ENCODE assay signal across 8 cellular contexts in the genomic region with DNA sequence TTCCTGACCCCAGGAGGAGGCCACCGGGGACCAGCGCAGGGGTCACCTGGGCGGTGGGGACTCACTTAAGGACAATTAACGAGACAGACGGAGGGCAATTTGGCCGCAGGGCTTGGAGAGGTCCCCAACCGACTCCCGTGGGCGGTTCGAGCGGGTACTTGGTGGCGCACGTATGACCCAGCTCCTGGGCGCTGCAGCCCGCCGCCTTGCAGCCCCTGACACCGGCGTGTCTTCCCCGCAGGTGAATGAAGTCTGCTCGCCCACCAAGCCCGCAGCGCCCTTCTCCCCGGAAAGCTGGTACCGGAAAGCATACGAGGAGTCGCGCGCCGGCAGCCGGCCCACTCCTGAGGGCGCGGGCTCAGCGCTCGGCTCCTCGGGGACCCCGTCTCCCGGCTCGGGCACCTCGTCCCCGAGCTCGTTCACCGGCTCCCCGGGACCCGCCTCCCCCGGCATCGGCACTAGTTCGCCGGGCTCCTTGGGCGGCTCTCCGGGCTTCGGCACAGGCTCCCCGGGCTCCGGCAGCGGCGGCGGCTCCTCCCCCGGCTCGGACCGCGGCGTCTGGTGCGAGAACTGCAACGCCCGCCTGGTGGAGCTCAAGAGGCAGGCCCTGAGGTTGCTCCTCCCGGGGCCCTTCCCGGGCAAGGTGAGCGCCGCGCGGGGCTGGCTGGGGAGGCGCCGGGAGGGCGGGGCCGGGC. TPM values are rescaled to one million over a fixed set of nuclear protein-coding genes. Genes with fewer than 3 reads are reported as not detected.
DNase-seq lines count a peak whose midpoint lies in the region; ATAC-seq and TF ChIP-seq lines count a peak whose summit lies in the region.

No MANE protein-coding gene starts in this region.

- peak overlapping the region; percentile 95 for H2AFZ ChIP-seq in GM23338

- H3K79me2 ChIP-seq in DOHH2 (ENCODE audit: control insufficient read depth, low read length) (no peaks in the 10 kb centered on the region), GM23338 (replicated peaks; ENCODE audit: insufficient read depth) (no peaks in the 10 kb centered on the region)

- H4K20me1 ChIP-seq in DOHH2 (ENCODE audit: control insufficient read depth, insufficient read depth, low read depth, low read length) (no peaks in the 10 kb centered on the region), GM23338 (replicated peaks; ENCODE audit: insufficient read depth) (no peaks in the 10 kb centered on the region)

- H3K4me2 ChIP-seq in DOHH2 (ENCODE audit: low read length) (peak overlapping the region; percentile 92), GM23338 (peak overlapping the region; percentile 94)

- H3K4me1 Mint-ChIP-seq in GM23338: peaks cover 6% of the 10 kb centered on the region
- H3K4me1 Mint-ChIP-seq in neural crest cell: peaks cover 34% of the 10 kb centered on the region
- H3K4me1 Mint-ChIP-seq in stimulated activated naive CD8-positive, alpha-beta T cell treated with anti-CD3 and anti-CD28 coated beads, Interleukin-15, amount 100 ng/mL, for 72 hours: peaks cover 40% of the 10 kb centered on the region

- ATAC-seq in GM23338 (peak; percentile 77), RWPE2 (ENCODE audit: low read depth) (peak; percentile 85)
- ATAC-seq in stimulated activated naive CD8-positive, alpha-beta T cell treated with anti-CD3 and anti-CD28 coated beads, Interleukin-15, amount 100 ng/mL, for 72 hours: peak; percentile 87

- peaks cover 44% of the 10 kb centered on the region for H3K27me3 Mint-ChIP-seq in GM23338 (ENCODE audit: insufficient read depth, low read depth, poor library complexity)
- H3K27me3 Mint-ChIP-seq in neural crest cell (ENCODE audit: low read depth): peaks cover 54% of the 10 kb centered on the region
- H3K27me3 Mint-ChIP-seq in stimulated activated naive CD8-positive, alpha-beta T cell treated with anti-CD3 and anti-CD28 coated beads, Interleukin-15, amount 100 ng/mL, for 72 hours: peaks cover 82% of the 10 kb centered on the region

- H3K27ac ChIP-seq in DOHH2 (ENCODE audit: low read depth, low read length) (no peak overlapping the region), GM23338 (ENCODE audit: low read depth) (no peak overlapping the region), RWPE2 (ENCODE audit: poor library complexity, severe bottlenecking) (no peak overlapping the region)

- H3K27ac Mint-ChIP-seq in GM23338: no peak overlapping the region
- H3K27ac Mint-ChIP-seq in neural crest cell (ENCODE audit: unreplicated experiment): no peak overlapping the region
- no peak overlapping the region for H3K27ac Mint-ChIP-seq in stimulated activated naive CD8-positive, alpha-beta T cell treated with anti-CD3 and anti-CD28 coated beads, Interleukin-15, amount 100 ng/mL, for 72 hours

- H3K36me3 Mint-ChIP-seq in GM23338 (ENCODE audit: low read depth) (no peaks in the 10 kb centered on the region), neural crest cell (ENCODE audit: low read depth) (no peaks in the 10 kb centered on the region)

- peak overlapping the region; percentile 70 for H3K4me3 ChIP-seq in DOHH2 (ENCODE audit: low read length)
- peak overlapping the region; percentile 80 for H3K4me3 ChIP-seq in GM23338
- H3K4me3 ChIP-seq in RWPE2 (ENCODE audit: severe bottlenecking): peak overlapping the region; percentile 37
- H3K4me3 ChIP-seq in fibroblast of villous mesenchyme (ENCODE audit: low read depth, low read length): peak overlapping the region; percentile 94

- no peaks in the 10 kb centered on the region for H3K9me2 ChIP-seq in DOHH2 (replicated peaks; ENCODE audit: control insufficient read depth, low read length)
- no peaks in the 10 kb centered on the region for H3K9me2 ChIP-seq in GM23338 (ENCODE audit: insufficient read depth)

- H3K4me3 Mint-ChIP-seq in GM23338: peak overlapping the region; percentile 77
- peak overlapping the region; percentile 92 for H3K4me3 Mint-ChIP-seq in neural crest cell
- H3K4me3 Mint-ChIP-seq in stimulated activated naive CD8-positive, alpha-beta T cell treated with anti-CD3 and anti-CD28 coated beads, Interleukin-15, amount 100 ng/mL, for 72 hours: peak overlapping the region; percentile 83 to 85

- H3K4me1 ChIP-seq in DOHH2 (ENCODE audit: control insufficient read depth, low read length) (peaks cover 42% of the 10 kb centered on the region), GM23338 (ENCODE audit: insufficient read depth) (no peaks in the 10 kb centered on the region; the same call in 1 of the 2 replicates), RWPE2 (ENCODE audit: insufficient read depth, poor library complexity, severe bottlenecking) (no peaks in the 10 kb centered on the region)

- H3F3A ChIP-seq in DOHH2 (ENCODE audit: control insufficient read depth, insufficient read depth): no peaks in the 10 kb centered on the region
- H3F3A ChIP-seq in GM23338 (replicated peaks; ENCODE audit: low read depth): peaks cover 5% of the 10 kb centered on the region; the same call in 1 of the 2 replicates

- H3K27me3 ChIP-seq in DOHH2 (ENCODE audit: control insufficient read depth, low read length): peaks cover 71% of the 10 kb centered on the region
- H3K27me3 ChIP-seq in GM23338 (ENCODE audit: insufficient read depth): peaks cover 69% of the 10 kb centered on the region
- peaks cover 35% of the 10 kb centered on the region for H3K27me3 ChIP-seq in RWPE2 (ENCODE audit: insufficient read depth, poor library complexity, severe bottlenecking)

- DNase-seq in GM23338 (ENCODE audit: low spot score) (peak; percentile 94), Kasumi-1 (lab: John Stamatoyannopoulos, UW) (peak; percentile 78 to 84), RWPE2 (ENCODE audit: low spot score) (peak; percentile 76), fibroblast of villous mesenchyme (ENCODE audit: low read depth) (peak; percentile 75), neural crest cell (ENCODE audit: low read depth, low spot score) (peak; percentile 83)
- peak; percentile 52 for DNase-seq in activated effector memory CD4-positive, alpha-beta T cell treated with Interleukin-2 at 50 U/mL for 16 hours
- DNase-seq in stimulated activated naive CD8-positive, alpha-beta T cell treated with anti-CD3 and anti-CD28 coated beads, Interleukin-15, amount 100 ng/mL, for 72 hours: peak; percentile 87 to 89

- H3K9me3 Mint-ChIP-seq in GM23338 (no peaks in the 10 kb centered on the region; the same call in 2 of the 3 replicates), neural crest cell (no peaks in the 10 kb centered on the region)
- peaks cover 7 to 14% of the 10 kb centered on the region in 2 donors for H3K9me3 Mint-ChIP-seq in stimulated activated naive CD8-positive, alpha-beta T cell treated with anti-CD3 and anti-CD28 coated beads, Interleukin-15, amount 100 ng/mL, for 72 hours

- TF ChIP-seq CTCF in DOHH2 (IDR thresholded peaks at IDR 0.05; ENCODE audit: low read depth, low read length, poor library complexity, severe bottlenecking) (peak; percentile 61), GM23338 (conservative IDR thresholded peaks at IDR 0.05; ENCODE audit: low read depth in 2 of 2) (peak; percentile 50 to 81; a peak in 3 of 4 replicates), RWPE2 (IDR thresholded peaks at IDR 0.05; ENCODE audit: poor library complexity, severe bottlenecking) (peak; percentile 67), fibroblast of villous mesenchyme (IDR thresholded peaks at IDR 0.05; ENCODE audit: insufficient read depth, low read depth, low read length) (peak; percentile 62), neural crest cell (conservative IDR thresholded peaks at IDR 0.05) (peak; percentile 86)

- no peaks in the 10 kb centered on the region for H3K9me3 ChIP-seq in DOHH2 (ENCODE audit: control insufficient read depth, insufficient read depth, low read length)
- H3K9me3 ChIP-seq in RWPE2 (ENCODE audit: severe bottlenecking): no peaks in the 10 kb centered on the region

- no peaks in the 10 kb centered on the region for H3K36me3 ChIP-seq in DOHH2 (ENCODE audit: control insufficient read depth, low read length)
- no peaks in the 10 kb centered on the region for H3K36me3 ChIP-seq in GM23338 (ENCODE audit: insufficient read depth)
- no peaks in the 10 kb centered on the region for H3K36me3 ChIP-seq in RWPE2 (ENCODE audit: low read depth)

TF ChIP-seq in GM23338, 12 proteins besides CTCF, POLR2A, EP300 and RAD21 (continues in another document):
- no peak for TF ChIP-seq NANOG (IDR thresholded peaks at IDR 0.05; ENCODE audit: borderline replicate concordance)
- TF ChIP-seq, protein P1, sequence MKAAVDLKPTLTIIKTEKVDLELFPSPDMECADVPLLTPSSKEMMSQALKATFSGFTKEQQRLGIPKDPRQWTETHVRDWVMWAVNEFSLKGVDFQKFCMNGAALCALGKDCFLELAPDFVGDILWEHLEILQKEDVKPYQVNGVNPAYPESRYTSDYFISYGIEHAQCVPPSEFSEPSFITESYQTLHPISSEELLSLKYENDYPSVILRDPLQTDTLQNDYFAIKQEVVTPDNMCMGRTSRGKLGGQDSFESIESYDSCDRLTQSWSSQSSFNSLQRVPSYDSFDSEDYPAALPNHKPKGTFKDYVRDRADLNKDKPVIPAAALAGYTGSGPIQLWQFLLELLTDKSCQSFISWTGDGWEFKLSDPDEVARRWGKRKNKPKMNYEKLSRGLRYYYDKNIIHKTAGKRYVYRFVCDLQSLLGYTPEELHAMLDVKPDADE (IDR thresholded peaks at IDR 0.05): no peak
- TF ChIP-seq, protein P2, sequence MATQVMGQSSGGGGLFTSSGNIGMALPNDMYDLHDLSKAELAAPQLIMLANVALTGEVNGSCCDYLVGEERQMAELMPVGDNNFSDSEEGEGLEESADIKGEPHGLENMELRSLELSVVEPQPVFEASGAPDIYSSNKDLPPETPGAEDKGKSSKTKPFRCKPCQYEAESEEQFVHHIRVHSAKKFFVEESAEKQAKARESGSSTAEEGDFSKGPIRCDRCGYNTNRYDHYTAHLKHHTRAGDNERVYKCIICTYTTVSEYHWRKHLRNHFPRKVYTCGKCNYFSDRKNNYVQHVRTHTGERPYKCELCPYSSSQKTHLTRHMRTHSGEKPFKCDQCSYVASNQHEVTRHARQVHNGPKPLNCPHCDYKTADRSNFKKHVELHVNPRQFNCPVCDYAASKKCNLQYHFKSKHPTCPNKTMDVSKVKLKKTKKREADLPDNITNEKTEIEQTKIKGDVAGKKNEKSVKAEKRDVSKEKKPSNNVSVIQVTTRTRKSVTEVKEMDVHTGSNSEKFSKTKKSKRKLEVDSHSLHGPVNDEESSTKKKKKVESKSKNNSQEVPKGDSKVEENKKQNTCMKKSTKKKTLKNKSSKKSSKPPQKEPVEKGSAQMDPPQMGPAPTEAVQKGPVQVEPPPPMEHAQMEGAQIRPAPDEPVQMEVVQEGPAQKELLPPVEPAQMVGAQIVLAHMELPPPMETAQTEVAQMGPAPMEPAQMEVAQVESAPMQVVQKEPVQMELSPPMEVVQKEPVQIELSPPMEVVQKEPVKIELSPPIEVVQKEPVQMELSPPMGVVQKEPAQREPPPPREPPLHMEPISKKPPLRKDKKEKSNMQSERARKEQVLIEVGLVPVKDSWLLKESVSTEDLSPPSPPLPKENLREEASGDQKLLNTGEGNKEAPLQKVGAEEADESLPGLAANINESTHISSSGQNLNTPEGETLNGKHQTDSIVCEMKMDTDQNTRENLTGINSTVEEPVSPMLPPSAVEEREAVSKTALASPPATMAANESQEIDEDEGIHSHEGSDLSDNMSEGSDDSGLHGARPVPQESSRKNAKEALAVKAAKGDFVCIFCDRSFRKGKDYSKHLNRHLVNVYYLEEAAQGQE (IDR thresholded peaks at IDR 0.05; ENCODE audit: unreplicated experiment): no peak

RNA-seq across cellular contexts. Expression of a gene that starts 1.4 kb away (rescaled TPM):
- 0.19 and 0.76 TPM in 2 replicates for total RNA-seq in GM23338 (2014; rRNA removed; shearing (Covaris generic))
- 0.03 and 0.28 TPM in 2 replicates for polyA plus RNA-seq in GM23338 (2016; fragmentation: Nextera tagmentation; extraction: Ambion mirVana)
- total RNA-seq in fibroblast of villous mesenchyme (12.1 and 66.0 TPM in 2 replicates), neural crest cell (5.7 and 6.2 TPM in 2 replicates)

Comparison
In these comparisons a context has a peak if more than half of its experiments do, and no peak if none do; other contexts are left out.
1. H3K4me3 ChIP-seq: peak in every context shown above with its lines; median percentile 94 in fibroblast of villous mesenchyme; 80 in GM23338; 70 in DOHH2; 37 in RWPE2.